In the genomic region with DNA sequence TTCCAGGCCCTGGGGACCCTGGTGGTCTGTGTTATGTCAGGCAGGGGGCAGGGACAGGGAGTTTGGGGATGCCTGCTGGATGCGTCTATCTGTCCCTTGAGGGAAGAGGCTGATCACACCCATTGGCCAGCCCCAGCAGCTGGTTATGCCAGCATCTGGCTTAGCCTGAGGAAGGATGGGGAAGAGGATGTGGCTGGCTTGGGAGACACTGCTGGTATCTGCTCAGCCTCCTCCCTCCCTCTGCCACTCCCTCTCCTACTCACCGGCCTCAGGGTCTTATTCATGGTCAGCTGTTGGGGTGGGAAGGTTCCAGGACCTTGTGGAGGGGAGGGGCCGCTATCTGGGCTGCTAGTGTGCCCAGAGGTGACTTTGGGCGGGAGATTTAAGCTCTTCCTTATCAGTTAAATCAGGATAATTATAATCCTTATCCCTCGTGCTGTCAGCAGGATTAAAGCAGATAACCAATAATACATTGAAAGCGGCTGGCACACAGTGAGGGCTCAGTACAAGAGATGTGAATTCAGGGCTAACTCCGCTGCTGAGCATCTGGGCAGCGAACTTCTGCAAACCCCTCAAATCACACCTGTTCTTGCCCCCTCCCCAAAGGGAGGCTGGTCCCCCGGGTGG, we compare ENCODE assay signal across 1 cellular context.
TF ChIP-seq lines count a peak whose summit lies in the region.

No MANE protein-coding gene starts in this region.

TF ChIP-seq in H1, 55 proteins besides CTCF, POLR2A, EP300 and RAD21:
- TF ChIP-seq YY1 (IDR thresholded peaks at IDR 0.05; ENCODE audit: low read depth, low read length) (no peak), PHF8 (conservative IDR thresholded peaks at IDR 0.05; ENCODE audit: low read depth, low read length) (no peak), HDAC6 (IDR thresholded peaks at IDR 0.05; ENCODE audit: low read depth, low read length) (no peak), JUND (IDR thresholded peaks at IDR 0.05; ENCODE audit: low read length) (no peak), CBX8 (IDR thresholded peaks at IDR 0.05; ENCODE audit: borderline replicate concordance, low read depth, low read length) (no peak), TBP (IDR thresholded peaks at IDR 0.05; ENCODE audit: low read depth, low read length) (no peak), SP4 (IDR thresholded peaks at IDR 0.05; ENCODE audit: low read length) (no peak), CHD1 (IDR thresholded peaks at IDR 0.05; ENCODE audit: low read depth, low read length) (no peak), CTBP2 (IDR thresholded peaks at IDR 0.05; ENCODE audit: borderline replicate concordance, insufficient read depth, insufficient read length, low read length) (no peak), CHD2 (IDR thresholded peaks at IDR 0.05; ENCODE audit: low read length) (no peak), RNF2 (IDR thresholded peaks at IDR 0.05; ENCODE audit: borderline replicate concordance, low read depth, low read length, missing control alignments, poor library complexity, severe bottlenecking) (no peak), HDAC2 (IDR thresholded peaks at IDR 0.05; ENCODE audit: borderline replicate concordance in 1 of 2, low read depth in 2 of 2, low read length in 2 of 2) (no peak), RFX5 (IDR thresholded peaks at IDR 0.05; ENCODE audit: borderline replicate concordance, low read depth, low read length) (no peak), EGR1 (IDR thresholded peaks at IDR 0.05; ENCODE audit: borderline replicate concordance, low read depth, low read length) (no peak)
TF ChIP-seq in H1: peak in this region for 0.
